In the genomic region with DNA sequence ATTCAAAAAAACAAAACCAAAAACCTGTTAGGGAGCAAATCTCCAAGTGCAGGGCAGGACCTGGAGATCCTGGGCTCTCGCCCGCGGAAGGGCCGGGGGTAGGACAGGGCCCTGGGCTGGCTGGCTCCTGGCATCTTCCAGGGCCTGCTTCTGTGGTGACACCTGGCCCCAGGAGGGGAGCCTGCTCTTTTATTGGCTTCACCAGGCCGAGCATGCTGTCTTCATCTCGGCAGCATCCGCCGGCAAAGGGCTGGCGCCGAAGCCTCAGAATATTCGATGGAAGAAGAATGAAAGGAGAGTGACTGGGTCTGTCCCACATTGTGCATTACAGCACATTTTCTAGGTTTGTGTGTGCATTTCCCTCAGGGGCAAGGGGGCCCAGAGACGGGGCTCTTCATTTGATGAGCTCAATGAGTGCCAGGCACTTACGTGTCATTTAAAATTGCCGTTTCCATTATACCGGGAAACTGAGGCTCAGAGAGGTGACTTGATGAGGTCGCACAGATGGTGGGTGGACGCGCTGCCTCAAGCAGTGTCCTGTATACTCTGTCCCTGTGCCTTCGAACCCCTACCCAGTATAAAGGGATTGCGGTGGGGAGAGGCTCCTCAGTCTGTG, we compare ENCODE assay signal across 8 cellular contexts.
DNase-seq lines count a peak whose midpoint lies in the region; ATAC-seq and TF ChIP-seq lines count a peak whose summit lies in the region.

No MANE protein-coding gene starts in this region.

- no peaks in the 10 kb centered on the region for H3K9me3 Mint-ChIP-seq in CD14-positive monocyte

- H3K9me3 ChIP-seq in liver (ENCODE audit: control insufficient read depth in 4 of 4, low read length in 3 of 4) = no peaks in the 10 kb centered on the region
- no peaks in the 10 kb centered on the region for H3K9me3 ChIP-seq in thymus (ENCODE audit: control insufficient read depth)

- intact Hi-C loops in CD14-positive monocyte (cut with micrococcal nuclease) = loop anchor here (2.0 to 5.0 kb wide), 3 partner anchors 70 to 74 kb away; a partner anchor contains a TSS

- peak overlapping the region; percentile 64 for H3K4me3 ChIP-seq in brain microvascular endothelial cell (ENCODE audit: low read depth, low read length)
- H3K4me3 ChIP-seq in liver (ENCODE audit: low read depth in 1 of 3, low read length in 3 of 3) = peak overlapping the region in 2 of 3 donors; percentile 28 to 72
- H3K4me3 ChIP-seq in thymus (ENCODE audit: low read length) = peak overlapping the region; percentile 84

- no peak for TF ChIP-seq RAD21 in liver (IDR thresholded peaks at IDR 0.05)

- WGBS in liver = 62% methylated on average over 20 of the region's 20 CpGs
- 44% methylated on average over 20 of the region's 20 CpGs for WGBS in thymus

- no peak overlapping the region for H3K27ac ChIP-seq in brain microvascular endothelial cell
- peak overlapping the region; percentile 74 to 82 for H3K27ac ChIP-seq in liver (ENCODE audit: low read depth in 1 of 2, low read length in 2 of 2)
- peak overlapping the region; percentile 92 for H3K27ac ChIP-seq in thymus (ENCODE audit: low read depth)

- peaks cover 21 to 23% of the 10 kb centered on the region in 2 donors for H3K36me3 Mint-ChIP-seq in CD14-positive monocyte

- H3K36me3 ChIP-seq in brain microvascular endothelial cell (replicated peaks) = no peaks in the 10 kb centered on the region
- H3K36me3 ChIP-seq in liver (ENCODE audit: control insufficient read depth in 4 of 4, insufficient read depth in 3 of 4, low read depth in 1 of 4, low read length in 3 of 4) = no peaks in the 10 kb centered on the region
- H3K36me3 ChIP-seq in thymus (ENCODE audit: control insufficient read depth, insufficient read depth) = no peaks in the 10 kb centered on the region

- DNase-seq in CD14-positive monocyte (ENCODE audit: low spot score) (no peak), KBM-7 (peak; percentile 32), brain microvascular endothelial cell (no peak), NOMO-1 (lab: John Stamatoyannopoulos, UW; ENCODE audit: unreplicated experiment in 2 of 2) (no peak), HPDE6-E6E7 (ENCODE audit: extremely low spot score) (no peak)

- ATAC-seq in HG02759 (IDR thresholded peaks at IDR 0.05; ENCODE audit: unreplicated experiment) = no peak

- peaks cover 26% of the 10 kb centered on the region for H3K4me1 Mint-ChIP-seq in CD14-positive monocyte

- H3K4me3 Mint-ChIP-seq in CD14-positive monocyte = peak overlapping the region; percentile 97 to 98

- H3K4me1 ChIP-seq in liver (ENCODE audit: control insufficient read depth in 4 of 4, insufficient read depth in 4 of 4, low read length in 3 of 4) = peaks cover 4 to 15% (median 4%) of the 10 kb centered on the region in 4 donors
- H3K4me1 ChIP-seq in thymus (ENCODE audit: control insufficient read depth, insufficient read depth, low read length) = peaks cover 9% of the 10 kb centered on the region

- H3K27ac Mint-ChIP-seq in CD14-positive monocyte = peak overlapping the region; percentile 95 to 100 (median 99)

- H3K27me3 ChIP-seq in brain microvascular endothelial cell (replicated peaks) = no peaks in the 10 kb centered on the region
- H3K27me3 ChIP-seq in liver (ENCODE audit: control insufficient read depth in 4 of 4, insufficient read depth in 4 of 4, low read length in 3 of 4) = no peaks in the 10 kb centered on the region
- H3K27me3 ChIP-seq in thymus (ENCODE audit: control insufficient read depth, insufficient read depth) = no peaks in the 10 kb centered on the region

- H3K27me3 Mint-ChIP-seq in CD14-positive monocyte (ENCODE audit: low read depth in 3 of 3) = peaks cover 0 to 3% (median 0%) of the 10 kb centered on the region in 3 donors

- in situ Hi-C loops in KBM-7 (cut with MboI; ENCODE audit: low pct_unique_long_range_greater_than_20kb, low sequenced_read_pairs) = no loop called here
- in situ Hi-C loops in brain microvascular endothelial cell (cut with HindIII; ENCODE audit: low pct_ligation_motif_present, low sequenced_read_pairs) = no loop called here

- H3K9ac ChIP-seq in liver (ENCODE audit: low read depth in 1 of 2, low read length in 2 of 2) = no peak overlapping the region

- no peak for TF ChIP-seq CTCF in CD14-positive monocyte (IDR thresholded peaks at IDR 0.05)
- TF ChIP-seq CTCF in brain microvascular endothelial cell (IDR thresholded peaks at IDR 0.05; ENCODE audit: low read depth, low read length, missing control alignments) = no peak
- TF ChIP-seq CTCF in liver (IDR thresholded peaks at IDR 0.05; ENCODE audit: low read depth, low read length, missing input control) = no peak

TF ChIP-seq in liver, 16 proteins besides CTCF, POLR2A, EP300 and RAD21:
- TF ChIP-seq TAF1 (conservative IDR thresholded peaks at IDR 0.05) = no peak
